In genomic region chr16:89994721-89995474, GRCh38 we compare ENCODE assay signal across 8 cellular contexts. TPM values are rescaled to one million over a fixed set of nuclear protein-coding genes. Genes with fewer than 3 reads are reported as not detected.
DNase-seq lines count a peak whose midpoint lies in the region; ATAC-seq and TF ChIP-seq lines count a peak whose summit lies in the region.
"Not testable (repeated sequence)": the region's sequence is repeated elsewhere in the genome, so short reads cannot be mapped to it uniquely, and the experiment has no call there.

No MANE protein-coding gene starts in this region.

- intact Hi-C loops in gastrocnemius medialis (cut with DNase I; ENCODE audit: low total_unique reads); testis (cut with DNase I; ENCODE audit: low total_unique reads): not testable (repeated sequence)

- not testable (repeated sequence) for H3K27me3 Mint-ChIP-seq in T-cell; activated T-cell treated with anti-CD3 and anti-CD28 coated beads, Interleukin-2, amount 50 U/mL, for 72 hours (ENCODE audit: low read depth)

- not testable (repeated sequence) for TF ChIP-seq POLR2A in gastrocnemius medialis (IDR thresholded peaks at IDR 0.05); testis (IDR thresholded peaks at IDR 0.05)

- H3K27ac ChIP-seq in gastrocnemius medialis (peak overlapping the region; percentile 82 to 96 (median 93)), testis (peak overlapping the region in 1 of 2 donors; percentile 50)

- in situ Hi-C loops in gastrocnemius medialis (cut with MboI; ENCODE audit: low sequenced_read_pairs in 4 of 4) = not testable (repeated sequence)

- H3K4me1 ChIP-seq in gastrocnemius medialis, testis: not testable (repeated sequence)

- H3K36me3 Mint-ChIP-seq in T-cell = peaks cover 37% of the 10 kb centered on the region
- peaks cover 26 to 35% of the 10 kb centered on the region in 2 donors for H3K36me3 Mint-ChIP-seq in activated T-cell treated with anti-CD3 and anti-CD28 coated beads, Interleukin-2, amount 50 U/mL, for 72 hours (ENCODE audit: insufficient read depth in 2 of 2)

- ATAC-seq in T-cell (replicated peaks in 1 of 4) (peak; percentile 11 to 34 (median 12)), gastrocnemius medialis (peak; percentile 28 to 37)
- ATAC-seq in activated T-cell treated with anti-CD3 and anti-CD28 coated beads, Interleukin-2, amount 50 U/mL, for 72 hours (replicated peaks in 1 of 2) = peak; percentile 63 to 70

- not testable (repeated sequence) for H3K27me3 ChIP-seq in gastrocnemius medialis, testis

- peaks cover 0 to 60% of the 10 kb centered on the region in 2 donors for H3K36me3 ChIP-seq in gastrocnemius medialis
- H3K36me3 ChIP-seq in testis (ENCODE audit: low read depth, missing control alignments) = not testable (repeated sequence)

- peak overlapping the region; percentile 82 to 86 for H3K27ac Mint-ChIP-seq in T-cell
- H3K27ac Mint-ChIP-seq in activated T-cell treated with anti-CD3 and anti-CD28 coated beads, Interleukin-2, amount 50 U/mL, for 72 hours = peak overlapping the region; percentile 99

- H3K4me3 ChIP-seq in gastrocnemius medialis, testis: not testable (repeated sequence)

- H3K9me3 ChIP-seq in gastrocnemius medialis, testis: not testable (repeated sequence)

- CTCF ChIA-PET in T-cell (lab: Charles Lee) = not testable (repeated sequence)

- H3K4me3 Mint-ChIP-seq in T-cell = not testable (repeated sequence)
- H3K4me3 Mint-ChIP-seq in activated T-cell treated with anti-CD3 and anti-CD28 coated beads, Interleukin-2, amount 50 U/mL, for 72 hours = peak overlapping the region in 1 of 2 donors; percentile 62

- TF ChIP-seq CTCF in gastrocnemius medialis (IDR thresholded peaks at IDR 0.05 in 4 of 5, conservative IDR thresholded peaks at IDR 0.05 in 1 of 5); testis (IDR thresholded peaks at IDR 0.05): not testable (repeated sequence)

- DNase-seq in DMS153 treated with DMSO at 0.1 percent for 48 hours (lab: John Stamatoyannopoulos, UW; ENCODE audit: unreplicated experiment) = peak; percentile 11
- peak; percentile 60 for DNase-seq in NAMALWA (ENCODE audit: low spot score)
- peak in 10 of 34 experiments; percentile 11 to 22 (median 18) for DNase-seq in T-cell
- DNase-seq in activated T-cell treated with anti-CD3 and anti-CD28 coated beads, Interleukin-2, amount 50 U/mL, for 72 hours = peak; percentile 64 to 71
- DNase-seq in dermis blood vessel endothelial cell = peak; percentile 69
- peak; percentile 80 for DNase-seq in islet precursor cell
- peak in 1 of 2 donors; percentile 59 for DNase-seq in gastrocnemius medialis
- DNase-seq in testis = peak; percentile 63

- not testable (repeated sequence) for H3K4me1 Mint-ChIP-seq in T-cell; activated T-cell treated with anti-CD3 and anti-CD28 coated beads, Interleukin-2, amount 50 U/mL, for 72 hours (ENCODE audit: low read depth)

- H3K9me3 Mint-ChIP-seq in T-cell = not testable (repeated sequence)
- H3K9me3 Mint-ChIP-seq in activated T-cell treated with anti-CD3 and anti-CD28 coated beads, Interleukin-2, amount 50 U/mL, for 72 hours = peaks cover 9 to 11% of the 10 kb centered on the region in 2 donors

- 58 to 80% methylated on average over 3 to 8 of the region's 8 CpGs for WGBS in testis, 2 donors

- POLR2A ChIA-PET in T-cell (lab: Charles Lee) = not testable (repeated sequence)

RNA-seq across cellular contexts. Expression of gene DBNDD1, which starts 24.4 kb away (rescaled TPM):
- total RNA-seq in T-cell (1 to 10 TPM in 2 of 5 donors, under 1 TPM in 3; 0.70 to 3.6 (median 0.88) TPM), dermis blood vessel endothelial cell (10.4 and 29.8 TPM in 2 replicates), gastrocnemius medialis (10 to 100 TPM in 3 of 4 donors, 1 to 10 TPM in 1; 9.3 to 25.9 (median 23.7) TPM), testis (1 to 10 TPM; 4.7 to 5.1 TPM)
- total RNA-seq in activated T-cell treated with anti-CD3 and anti-CD28 coated beads, Interleukin-2, amount 50 U/mL, for 72 hours = 1 to 10 TPM in 1 of 2 donors, under 1 TPM in 1; 0.70 to 1.4 TPM
- 2.3 TPM for polyA plus RNA-seq in testis (ENCODE audit: insufficient read depth, low read depth, low replicate concordance)

RNA-seq across cellular contexts. Expression of gene DEF8, which starts 46.3 kb away (rescaled TPM):
- 10 to 100 TPM; 26.4 to 54.1 (median 49.2) TPM for total RNA-seq in T-cell
- total RNA-seq in activated T-cell treated with anti-CD3 and anti-CD28 coated beads, Interleukin-2, amount 50 U/mL, for 72 hours = 10 to 100 TPM; 22.5 to 23.8 TPM
- total RNA-seq in dermis blood vessel endothelial cell = 120 and 125 TPM in 2 replicates
- total RNA-seq in gastrocnemius medialis = 100 to 1,000 TPM in 1 of 4 donors, 10 to 100 TPM in 3; 33.1 to 112 (median 51.4) TPM
- 10 to 100 TPM; 38.1 to 46.4 TPM for total RNA-seq in testis
- 26.8 TPM for polyA plus RNA-seq in testis (ENCODE audit: insufficient read depth, low read depth, low replicate concordance)

Comparison
In these comparisons a context has a peak if more than half of its experiments do, and no peak if none do; other contexts are left out.
1. ATAC-seq: peak in every context shown above with its lines; median percentile 66 in activated T-cell treated with anti-CD3 and anti-CD28 coated beads, Interleukin-2, amount 50 U/mL, for 72 hours; 32 in gastrocnemius medialis; 12 in T-cell.